ENCODE assay signal across 14 cellular contexts in the genomic region with DNA sequence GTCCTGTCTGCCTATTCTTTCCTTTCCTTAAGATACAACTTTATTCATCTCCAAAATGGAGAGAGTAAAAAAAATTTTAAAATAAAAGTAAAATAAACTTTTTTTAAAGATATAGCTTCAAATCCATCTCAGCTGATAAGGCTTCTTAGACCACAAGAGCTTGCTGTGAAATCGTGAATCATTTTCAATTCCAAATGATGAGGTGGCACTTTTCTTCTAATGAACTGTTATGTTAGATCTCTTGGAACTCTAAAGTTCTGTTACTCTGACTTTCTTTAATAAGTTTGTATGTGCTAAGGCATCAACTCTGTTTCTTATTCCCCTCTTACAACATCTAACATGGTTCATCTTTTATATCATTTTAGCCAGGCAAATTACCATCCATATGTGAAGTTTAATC. TPM values are rescaled to one million over a fixed set of nuclear protein-coding genes. Genes with fewer than 3 reads are reported as not detected.
DNase-seq lines count a peak whose midpoint lies in the region; ATAC-seq and TF ChIP-seq lines count a peak whose summit lies in the region.
"Had no signal": no experiment of that assay in that cellular context is flagged by ENCODE, and none has a peak within 500 bp of the region (broad histone marks: within the 10 kb centered on the region; RNA-seq: fewer than 3 reads in every experiment).

No MANE protein-coding gene starts in this region.

- peak overlapping the region; percentile 14 for H3K27ac Mint-ChIP-seq in activated B cell treated with CpG ODN at 0.5 μM for 24 hours
- H3K27ac Mint-ChIP-seq: WTC11 had no signal

- H3K36me3 ChIP-seq in IMR-90 (ENCODE audit: control insufficient read depth, insufficient read depth, low read length) (peaks cover 1% of the 10 kb centered on the region), gastrocnemius medialis (no peaks in the 10 kb centered on the region)
- H3K36me3 ChIP-seq: stomach had no signal

- peaks cover 51% of the 10 kb centered on the region for H3K4me1 Mint-ChIP-seq in activated B cell treated with CpG ODN at 0.5 μM for 24 hours

- dilution Hi-C loops in IMR-90 (cut with HindIII; ENCODE audit: low sequenced_read_pairs, unreplicated experiment): no loop called here

- no peak overlapping the region for H3K56ac ChIP-seq in IMR-90 (ENCODE audit: extremely low read depth, insufficient read depth, low read length)

- POLR2A ChIA-PET in IMR-90 (lab: Charles Lee; ENCODE audit: unreplicated experiment) (no interaction called here), activated B cell treated with CpG ODN at 0.5 μM for 24 hours (lab: Charles Lee) (no interaction called here)

- no peak overlapping the region for H3K18ac ChIP-seq in IMR-90 (ENCODE audit: low read depth, low read length)

- peaks cover 0 to 29% of the 10 kb centered on the region in 2 experiments; a peak in 2 of 4 replicates for H3K79me1 ChIP-seq in IMR-90 (ENCODE audit: low read depth in 1 of 2, low read length in 2 of 2)

- H3K27me3 ChIP-seq in IMR-90 (ENCODE audit: control insufficient read depth, insufficient read depth, low read length) (no peaks in the 10 kb centered on the region), gastrocnemius medialis (no peaks in the 10 kb centered on the region)
- H3K27me3 ChIP-seq: stomach had no signal

- peak; percentile 27 for DNase-seq in IMR-90
- DNase-seq in activated B cell treated with CpG ODN at 0.5 μM for 24 hours: no peak
- peak; percentile 35 for DNase-seq in fibroblast of mammary gland (ENCODE audit: low read depth)
- DNase-seq in gastrocnemius medialis: no peak
- no peak for DNase-seq in effector CD8-positive, alpha-beta T cell (lab: John Stamatoyannopoulos, UW)
- no peak for DNase-seq in NCI-H345 (lab: John Stamatoyannopoulos, UW)
- no peak for DNase-seq in NCI-H1930 (lab: John Stamatoyannopoulos, UW)
- DNase-seq: effector memory CD4-positive, alpha-beta T cell; KG1; NCI-H1436; NCI-H510A; stomach had no signal

- no peak for TF ChIP-seq RAD21 in IMR-90 (IDR thresholded peaks at IDR 0.05; ENCODE audit: low read length)

- H3K4me1 ChIP-seq in IMR-90 (ENCODE audit: control insufficient read depth, insufficient read depth, low read length) (peaks cover 2% of the 10 kb centered on the region; the same call in 1 of the 2 replicates), gastrocnemius medialis (peaks cover 72 to 74% of the 10 kb centered on the region in 2 donors)

- no peak overlapping the region for H2AK9ac ChIP-seq in IMR-90 (replicated peaks; ENCODE audit: low read depth, low read length, poor library complexity)

- in situ Hi-C loops in IMR-90 (cut with MboI; ENCODE audit: low sequenced_read_pairs) (loop anchor here (25.0 kb wide), 1 partner anchor 997 kb away; the partner anchor contains the start of gene ZNHIT6), gastrocnemius medialis (cut with MboI; ENCODE audit: low sequenced_read_pairs in 4 of 4) (loop anchor here in 3 of 4 donors (10.0 to 25.0 kb wide), 4 partner anchors 203 to 628 kb away; partner anchors contain the start of genes HS2ST1 (in 2 of the 3), SELENOF (in 2 of the 3), LMO4 (in 1 of the 3) and ODF2L (in 1 of the 3))

- CTCF ChIA-PET in IMR-90 (lab: Yijun Ruan, JAX) (no interaction called here), activated B cell treated with CpG ODN at 0.5 μM for 24 hours (lab: Charles Lee) (no interaction called here)

- H2BK120ac ChIP-seq in IMR-90 (ENCODE audit: low read depth, low read length): no peak overlapping the region

- H4K20me1 ChIP-seq in IMR-90 (ENCODE audit: insufficient read depth, low read length): peaks cover 67% of the 10 kb centered on the region

- H2BK20ac ChIP-seq in IMR-90 (ENCODE audit: low read depth, low read length): no peak overlapping the region

- H2BK15ac ChIP-seq in IMR-90 (ENCODE audit: low read depth, low read length): no peak overlapping the region

- H3K9ac ChIP-seq in IMR-90 (ENCODE audit: low read depth, low read length): no peak overlapping the region

- TF ChIP-seq CTCF in IMR-90 (conservative IDR thresholded peaks at IDR 0.05; ENCODE audit: low read depth, low read length): no peak
- TF ChIP-seq CTCF in activated B cell treated with CpG ODN at 0.5 μM for 24 hours (IDR thresholded peaks at IDR 0.05): no peak
- no peak for TF ChIP-seq CTCF in fibroblast of mammary gland (conservative IDR thresholded peaks at IDR 0.05; ENCODE audit: control insufficient read depth, insufficient read depth, low read depth, low read length)
- TF ChIP-seq CTCF in gastrocnemius medialis (IDR thresholded peaks at IDR 0.05 in 4 of 5, conservative IDR thresholded peaks at IDR 0.05 in 1 of 5): no peak

- H3K4me3 Mint-ChIP-seq in activated B cell treated with CpG ODN at 0.5 μM for 24 hours: no peak overlapping the region
- H3K4me3 Mint-ChIP-seq: CD14-positive monocyte, WTC11 had no signal

- H3K4me2 ChIP-seq in IMR-90 (ENCODE audit: low read depth, low read length): peak overlapping the region; percentile 38; the same call in 1 of the 2 replicates

- H2BK5ac ChIP-seq in IMR-90 (ENCODE audit: low read depth, low read length, poor library complexity, severe bottlenecking): peak overlapping the region; percentile 36

- H2AK5ac ChIP-seq in IMR-90 (ENCODE audit: low read depth, low read length): no peak overlapping the region

- H3K4ac ChIP-seq in IMR-90 (ENCODE audit: low read depth, low read length): no peak overlapping the region

- H4K8ac ChIP-seq in IMR-90 (ENCODE audit: low read depth in 2 of 2, low read length in 2 of 2): no peak overlapping the region

- peak overlapping the region; percentile 41; the same call in 1 of the 2 replicates for H3K23ac ChIP-seq in IMR-90 (ENCODE audit: low read depth, low read length)

- WGBS in IMR-90 (ENCODE audit: extremely low coverage in 2 of 2, insufficient read length in 1 of 2), 2 experiments: no CpG with 5 or more reads among the region's 1 CpG

- H3K27ac ChIP-seq in IMR-90 (ENCODE audit: insufficient read depth, low read length) (no peak overlapping the region), gastrocnemius medialis (peak overlapping the region; percentile 91 to 98 (median 97))
- H3K27ac ChIP-seq: stomach had no signal

- intact Hi-C loops in IMR-90 (cut with micrococcal nuclease): loop anchor here (5.0 kb wide), 1 partner anchor 312 kb away; the partner anchor contains the start of gene ODF2L
- intact Hi-C loops in activated B cell treated with CpG ODN at 0.5 μM for 24 hours (cut with micrococcal nuclease): loop anchor here (5.0 to 10.0 kb wide), 2 partner anchors 33 to 1976 kb away; partner anchors contain the start of gene PKN2
- intact Hi-C loops in gastrocnemius medialis (cut with DNase I; ENCODE audit: low total_unique reads): loop anchor here (10.0 kb wide), 4 partner anchors 256 to 1134 kb away; partner anchors contain the start of gene ODF2L

- ATAC-seq in IMR-90 (ENCODE audit: low read depth) (no peak), activated B cell treated with CpG ODN at 0.5 μM for 24 hours (ENCODE audit: low read depth) (no peak), gastrocnemius medialis (no peak)
- ATAC-seq: WTC11 had no signal

- no peaks in the 10 kb centered on the region; the same call in 1 of the 2 replicates for H3K9me1 ChIP-seq in IMR-90 (ENCODE audit: insufficient read depth, low read length)

- H4K91ac ChIP-seq in IMR-90 (ENCODE audit: insufficient read depth, low read depth, low read length): no peak overlapping the region

- no peak overlapping the region for H3K14ac ChIP-seq in IMR-90 (replicated peaks; ENCODE audit: low read depth, low read length)

- peaks cover 22% of the 10 kb centered on the region for H3K36me3 Mint-ChIP-seq in activated B cell treated with CpG ODN at 0.5 μM for 24 hours (ENCODE audit: low read depth)

- no peak overlapping the region for H2AFZ ChIP-seq in IMR-90 (replicated peaks; ENCODE audit: low read length, poor library complexity)

- no TSS peak for BruUV-seq in IMR-90 (replicated peaks; lab: Mats Ljungman, UMichigan)

- H4K5ac ChIP-seq in IMR-90 (ENCODE audit: low read depth, low read length): no peak overlapping the region

- no peaks in the 10 kb centered on the region for H3K27me3 Mint-ChIP-seq in activated B cell treated with CpG ODN at 0.5 μM for 24 hours

- H3K9me3 ChIP-seq in IMR-90 (ENCODE audit: control insufficient read depth, insufficient read depth, low read length) (no peaks in the 10 kb centered on the region), gastrocnemius medialis (no peaks in the 10 kb centered on the region)
- H3K9me3 ChIP-seq: stomach had no signal

- no peak for TF ChIP-seq POLR2A in IMR-90 (IDR thresholded peaks at IDR 0.05; ENCODE audit: low read depth, low read length)
- no peak for TF ChIP-seq POLR2A in gastrocnemius medialis (IDR thresholded peaks at IDR 0.05)

- H3K4me3 ChIP-seq in IMR-90 (ENCODE audit: insufficient read depth, low read depth, low read length) (no peak overlapping the region), fibroblast of mammary gland (ENCODE audit: control insufficient read depth, low read depth, low read length) (no peak overlapping the region), gastrocnemius medialis (peak overlapping the region in 3 of 4 donors; percentile 13 to 89 (median 20))
- H3K4me3 ChIP-seq: stomach had no signal

- H3K9me3 Mint-ChIP-seq in activated B cell treated with CpG ODN at 0.5 μM for 24 hours: no peaks in the 10 kb centered on the region
- H3K9me3 Mint-ChIP-seq: WTC11 had no signal

TF ChIP-seq in IMR-90, 13 proteins besides CTCF, POLR2A, EP300 and RAD21:
- TF ChIP-seq BHLHE40 (IDR thresholded peaks at IDR 0.05; ENCODE audit: low read depth, low read length): no peak
- TF ChIP-seq RFX5 (IDR thresholded peaks at IDR 0.05; ENCODE audit: low read depth, low read length): no peak
- TF ChIP-seq CEBPB (IDR thresholded peaks at IDR 0.05; ENCODE audit: low read depth, low read length): no peak
- peak; percentile 84 for TF ChIP-seq MAFK (IDR thresholded peaks at IDR 0.05; ENCODE audit: low read depth, low read length)
- no peak for TF ChIP-seq SMC3 (IDR thresholded peaks at IDR 0.05; ENCODE audit: low read depth, low read length)

RNA-seq across cellular contexts. Expression of gene SH3GLB1, which starts 4.5 kb away (rescaled TPM):
- total RNA-seq in IMR-90 (2012; rRNA removed) (22.2 and 30.3 TPM in 2 replicates), activated B cell treated with CpG ODN at 0.5 μM for 24 hours (63.8 and 63.9 TPM in 2 replicates), gastrocnemius medialis (100 to 1,000 TPM in 2 of 4 donors, 10 to 100 TPM in 2; 76.6 to 168 (median 112) TPM)
- polyA plus RNA-seq in IMR-90 (2012; rRNA removed): 25.1 and 36.5 TPM in 2 replicates
- polyA plus RNA-seq in IMR-90 (2012; cell fraction: cytosol; rRNA removed): 5.0 and 6.2 TPM in 2 replicates
- 3.9 and 33.3 TPM in 2 replicates for polyA plus RNA-seq in IMR-90 (2012; cell fraction: nucleus; rRNA removed; ENCODE audit: low replicate concordance)

Comparison
In these comparisons a context has a peak if more than half of its experiments do, and no peak if none do; other contexts are left out.
1. DNase-seq: peak in IMR-90 (single experiment) and fibroblast of mammary gland (single experiment); none in activated B cell treated with CpG ODN at 0.5 μM for 24 hours (single experiment), gastrocnemius medialis (0 of 2), effector CD8-positive, alpha-beta T cell (single experiment), NCI-H345 (single experiment) and NCI-H1930 (0 of 2).
2. H3K4me3 ChIP-seq: peak in gastrocnemius medialis (3 of 4); none in IMR-90 (single experiment) and fibroblast of mammary gland (single experiment).